11 cellular contexts compared by ENCODE assay signal in the genomic region with DNA sequence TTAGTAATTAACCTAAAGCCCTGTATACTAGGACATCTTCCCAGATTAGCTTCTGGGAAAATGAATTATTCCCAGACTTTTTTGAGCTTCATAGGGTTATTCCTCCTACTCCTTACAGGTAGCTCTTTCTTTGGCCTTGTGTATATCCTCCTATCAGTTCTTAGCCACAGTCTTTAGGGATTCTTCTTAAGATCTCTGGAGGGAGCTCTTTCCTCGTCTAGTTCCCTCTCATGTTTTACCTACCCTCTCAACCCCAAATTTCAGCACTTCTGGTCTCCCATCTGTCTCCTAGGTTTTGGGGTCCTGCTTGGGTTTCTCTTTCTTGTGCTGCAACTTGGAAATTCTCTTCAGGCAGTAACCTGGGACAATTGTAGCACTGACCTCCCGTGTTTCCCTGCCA. TPM values are rescaled to one million over a fixed set of nuclear protein-coding genes. Genes with fewer than 3 reads are reported as not detected.
DNase-seq lines count a peak whose midpoint lies in the region; ATAC-seq and TF ChIP-seq lines count a peak whose summit lies in the region.
"Had no signal": no experiment of that assay in that cellular context is flagged by ENCODE, and none has a peak within 500 bp of the region (broad histone marks: within the 10 kb centered on the region; RNA-seq: fewer than 3 reads in every experiment).

No MANE protein-coding gene starts in this region.

- ATAC-seq in HG03039 (IDR thresholded peaks at IDR 0.05; ENCODE audit: unreplicated experiment) (peak; percentile 61), HG03439 (IDR thresholded peaks at IDR 0.05; ENCODE audit: unreplicated experiment) (no peak), left colon (no peak)
- ATAC-seq: pancreas; stimulated activated naive CD8-positive, alpha-beta T cell treated with anti-CD3 and anti-CD28 coated beads, Interleukin-15, amount 100 ng/mL, for 72 hours had no signal

- no peak for TF ChIP-seq EP300 in stomach (IDR thresholded peaks at IDR 0.05)

- no peak for TF ChIP-seq POLR2A in stomach (IDR thresholded peaks at IDR 0.05)

- intact Hi-C loops in left colon (cut with DNase I, micrococcal nuclease) (no loop called here), stomach (cut with DNase I; ENCODE audit: low total_unique reads) (no loop called here)

- H3K4me1 ChIP-seq in stomach, result no peaks in the 10 kb centered on the region
- H3K4me1 ChIP-seq: pancreas had no signal

- H3K9me3 ChIP-seq in stomach, result peaks cover 0 to 6% (median 0%) of the 10 kb centered on the region in 4 donors
- H3K9me3 ChIP-seq: pancreas had no signal

- H3K36me3 ChIP-seq in stomach, result no peaks in the 10 kb centered on the region
- H3K36me3 ChIP-seq: pancreas had no signal

- 22 to 57% (median 39%) methylated on average over 2 of the region's 2 CpGs for WGBS in stomach, 5 donors

- no peak overlapping the region for H3K27ac ChIP-seq in stomach
- H3K27ac ChIP-seq: pancreas had no signal

- peak; percentile 67 for DNase-seq in SIG-M5 treated with dmso at 0.1 percent for 504 hours (lab: John Stamatoyannopoulos, UW; ENCODE audit: unreplicated experiment)
- DNase-seq in SIG-M5 (lab: John Stamatoyannopoulos, UW), result no peak
- DNase-seq in SK-MEL-5 (ENCODE audit: low read depth, low spot score), result peak; percentile 77
- DNase-seq in retinal pigment epithelial cell (ENCODE audit: low read depth), result no peak
- no peak for DNase-seq in left colon
- DNase-seq in stomach, result no peak
- DNase-seq: activated CD4-positive, alpha-beta memory T cell treated with anti-CD3 and anti-CD28 coated beads, Interleukin-2, amount 10 ng/mL, durations not matched to agents 7 days and 5 days; pancreas; stimulated activated naive CD8-positive, alpha-beta T cell treated with anti-CD3 and anti-CD28 coated beads, Interleukin-15, amount 100 ng/mL, for 72 hours had no signal

- no peaks in the 10 kb centered on the region for H3K27me3 ChIP-seq in stomach
- H3K27me3 ChIP-seq: pancreas had no signal

- in situ Hi-C loops in SK-MEL-5 (cut with HindIII; ENCODE audit: low pct_unique_long_range_greater_than_20kb, low sequenced_read_pairs), result no loop called here

- H3K4me3 ChIP-seq in retinal pigment epithelial cell (ENCODE audit: low read length) (no peak overlapping the region), stomach (no peak overlapping the region)
- H3K4me3 ChIP-seq: pancreas had no signal

- TF ChIP-seq CTCF in retinal pigment epithelial cell (conservative IDR thresholded peaks at IDR 0.05; ENCODE audit: low read depth, low read length), result peak; percentile 54
- TF ChIP-seq CTCF in stomach (IDR thresholded peaks at IDR 0.05), result peak in 1 of 7 experiments; percentile 21

RNA-seq across cellular contexts. Expression of gene SLC35B3, which starts 46.4 kb away (rescaled TPM):
- 22.8 and 23.6 TPM in 2 replicates for total RNA-seq in SK-MEL-5 (2014; rRNA removed; shearing (Covaris generic))
- polyA plus RNA-seq in SK-MEL-5 (2015; cell fraction: cytosol; rRNA removed), result 19.9 and 26.0 TPM in 2 replicates
- 44.0 and 45.1 TPM in 2 replicates for polyA plus RNA-seq in SK-MEL-5 (2015; cell fraction: nucleus; rRNA removed)
- total RNA-seq in left colon, result 10 to 100 TPM; 44.1 to 45.7 TPM
- 10 to 100 TPM in 3 of 5 donors, 1 to 10 TPM in 2; 2.9 to 27.2 (median 19.7) TPM for total RNA-seq in stomach
- polyA plus RNA-seq in stomach, result 10 to 100 TPM; 13.1 to 18.8 (median 13.8) TPM

Comparison
In these comparisons a context has a peak if more than half of its experiments do, and no peak if none do; other contexts are left out.
1. DNase-seq: peak in SIG-M5 treated with dmso at 0.1 percent for 504 hours (single experiment) and SK-MEL-5 (single experiment); none in SIG-M5 (single experiment), retinal pigment epithelial cell (single experiment), left colon (0 of 2) and stomach (single experiment).